26 cellular contexts compared by ENCODE assay signal in the genomic region with DNA sequence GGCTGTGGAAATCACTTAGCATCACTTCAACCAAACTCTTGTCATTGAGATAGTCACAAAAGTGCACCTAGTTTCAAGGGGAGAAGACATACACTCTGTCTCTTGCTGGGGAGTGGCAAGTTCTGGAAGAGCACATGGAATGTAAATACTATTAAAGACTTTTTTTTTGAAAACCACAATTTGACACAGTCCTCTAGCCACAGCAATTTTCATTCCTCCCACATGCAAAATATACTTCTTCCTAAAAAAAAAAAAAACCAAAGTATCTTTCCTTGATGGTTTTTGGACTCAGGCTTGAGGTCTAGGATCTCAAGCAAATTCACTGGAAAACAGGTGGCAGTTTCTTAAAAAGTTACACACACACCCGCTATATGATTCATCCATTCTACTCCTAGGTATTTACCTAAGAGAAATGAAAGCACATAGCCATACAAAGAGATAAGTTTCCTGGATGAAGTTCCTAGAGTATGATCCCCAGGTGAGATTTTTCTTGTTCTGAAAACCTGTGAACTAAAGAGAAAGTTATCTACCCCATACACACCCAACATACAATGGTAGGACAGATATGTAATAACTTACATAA.
DNase-seq lines count a peak whose midpoint lies in the region; ATAC-seq and TF ChIP-seq lines count a peak whose summit lies in the region.
"Had no signal": no experiment of that assay in that cellular context is flagged by ENCODE, and none has a peak within 500 bp of the region (broad histone marks: within the 10 kb centered on the region; RNA-seq: fewer than 3 reads in every experiment).

No MANE protein-coding gene starts in this region.

- 89 to 100% (median 97%) methylated on average over 1 of the region's 1 CpG for WGBS in spleen, 5 donors

- H3K4me1 ChIP-seq in colonic mucosa (no peaks in the 10 kb centered on the region), spleen (no peaks in the 10 kb centered on the region)
- H3K4me1 ChIP-seq in effector memory CD4-positive, alpha-beta T cell (ENCODE audit: control insufficient read depth, insufficient read depth, low read length, poor library complexity, severe bottlenecking): no peaks in the 10 kb centered on the region
- H3K4me1 ChIP-seq: Peyer's patch had no signal

- peak; percentile 13 for DNase-seq in BJ (ENCODE audit: low read depth)
- DNase-seq in LoVo (ENCODE audit: low spot score): peak; percentile 3
- DNase-seq in colonic mucosa: no peak
- peak; percentile 44 for DNase-seq in kidney tubule cell (ENCODE audit: low spot score)
- DNase-seq in effector memory CD4-positive, alpha-beta T cell: no peak
- no peak for DNase-seq in spleen
- no peak for DNase-seq in activated CD4-positive, alpha-beta T cell treated with anti-CD3 and anti-CD28 coated beads for 1 hour
- DNase-seq: activated CD4-positive, alpha-beta T cell treated with anti-CD3 and anti-CD28 coated beads for 48 hours; activated CD8-positive, alpha-beta memory T cell treated with anti-CD3 and anti-CD28 coated beads for 24 hours; cortex of kidney; effector memory CD8-positive, alpha-beta T cell; NCI-H2107; NCI-H748 treated with DMSO at 0.1 percent for 48 hours; nephron progenitor cell; Peyer's patch; stimulated activated naive CD4-positive, alpha-beta T cell; T-cell; WERI-Rb-1 had no signal

- H3K27me3 ChIP-seq in BJ (ENCODE audit: control insufficient read depth, insufficient read depth, low read length) (0 out of 2 replicates have a peak, but pooled peaks cover 1% of the 10 kb centered on the region), colonic mucosa (no peaks in the 10 kb centered on the region), spleen (replicated peaks in 1 of 7) (peaks cover 0 to 7% (median 0%) of the 10 kb centered on the region in 7 donors)
- H3K27me3 ChIP-seq in effector memory CD4-positive, alpha-beta T cell (replicated peaks; ENCODE audit: control insufficient read depth, insufficient read depth, low read length, poor library complexity, severe bottlenecking): peaks cover 3% of the 10 kb centered on the region
- H3K27me3 ChIP-seq: BLaER1, cardiac muscle cell, hepatocyte, Peyer's patch, SJSA1 had no signal

- H3K4me3 ChIP-seq in BJ (ENCODE audit: low read depth, low read length) (no peak overlapping the region), colonic mucosa (no peak overlapping the region), spleen (no peak overlapping the region)
- H3K4me3 ChIP-seq in effector memory CD4-positive, alpha-beta T cell (ENCODE audit: insufficient read depth, low read depth, low read length, poor library complexity, severe bottlenecking): no peak overlapping the region
- H3K4me3 ChIP-seq: BLaER1, cardiac muscle cell, GM23338, hepatocyte, lung, Peyer's patch, SJSA1 had no signal

- H3K27ac ChIP-seq in colonic mucosa (peak overlapping the region; percentile 55), spleen (no peak overlapping the region)
- no peak overlapping the region for H3K27ac ChIP-seq in effector memory CD4-positive, alpha-beta T cell (ENCODE audit: insufficient read depth, low read length, poor library complexity, severe bottlenecking)
- H3K27ac ChIP-seq: BLaER1, cardiac muscle cell, hepatocyte, HL-60, Peyer's patch, SJSA1, WERI-Rb-1 had no signal

- H3K36me3 ChIP-seq in BJ (ENCODE audit: control insufficient read depth, insufficient read depth, low read length): no peaks in the 10 kb centered on the region
- no peaks in the 10 kb centered on the region for H3K36me3 ChIP-seq in colonic mucosa
- H3K36me3 ChIP-seq in effector memory CD4-positive, alpha-beta T cell (ENCODE audit: control insufficient read depth, insufficient read depth, low read length): no peaks in the 10 kb centered on the region
- no peaks in the 10 kb centered on the region for H3K36me3 ChIP-seq in spleen
- H3K36me3 ChIP-seq: BLaER1, cardiac muscle cell, Peyer's patch, SJSA1, WERI-Rb-1 had no signal

- intact Hi-C loops in colonic mucosa (cut with DNase I) (no loop called here), spleen (cut with DNase I; ENCODE audit: low total_unique reads) (no loop called here)

- TF ChIP-seq CTCF in BJ (IDR thresholded peaks at IDR 0.05; ENCODE audit: insufficient read depth, low read depth, low read length) (no peak), colonic mucosa (IDR thresholded peaks at IDR 0.05) (no peak), spleen (IDR thresholded peaks at IDR 0.05 in 8 of 11, conservative IDR thresholded peaks at IDR 0.05 in 3 of 11) (no peak)

- no peaks in the 10 kb centered on the region for H3K9me3 ChIP-seq in colonic mucosa
- no peaks in the 10 kb centered on the region for H3K9me3 ChIP-seq in effector memory CD4-positive, alpha-beta T cell (ENCODE audit: control insufficient read depth, low read length)
- H3K9me3 ChIP-seq in spleen: no peaks in the 10 kb centered on the region
- H3K9me3 ChIP-seq: Peyer's patch, SJSA1 had no signal

- CTCF ChIA-PET in BJ (lab: Yijun Ruan, JAX): no interaction called here

- POLR2A ChIA-PET in BJ (lab: Charles Lee): no interaction called here

- no peak for TF ChIP-seq POLR2A in spleen (IDR thresholded peaks at IDR 0.05)

- H3K9ac ChIP-seq in colonic mucosa (ENCODE audit: low read depth in 2 of 2, low read length in 2 of 2): no peak overlapping the region
- H3K9ac ChIP-seq: BLaER1 had no signal

- ATAC-seq in GM19035 (IDR thresholded peaks at IDR 0.05; ENCODE audit: unreplicated experiment): no peak
- ATAC-seq: effector memory CD8-positive, alpha-beta T cell; GM23338; T-cell had no signal

Comparison
In these comparisons a context has a peak if more than half of its experiments do, and no peak if none do; other contexts are left out.
1. DNase-seq: peak in BJ (single experiment), LoVo (single experiment) and kidney tubule cell (single experiment); none in colonic mucosa (single experiment), effector memory CD4-positive, alpha-beta T cell (0 of 3), spleen (single experiment) and activated CD4-positive, alpha-beta T cell treated with anti-CD3 and anti-CD28 coated beads for 1 hour (single experiment).